ENCODE assay signal across 1 cellular context in the genomic region with DNA sequence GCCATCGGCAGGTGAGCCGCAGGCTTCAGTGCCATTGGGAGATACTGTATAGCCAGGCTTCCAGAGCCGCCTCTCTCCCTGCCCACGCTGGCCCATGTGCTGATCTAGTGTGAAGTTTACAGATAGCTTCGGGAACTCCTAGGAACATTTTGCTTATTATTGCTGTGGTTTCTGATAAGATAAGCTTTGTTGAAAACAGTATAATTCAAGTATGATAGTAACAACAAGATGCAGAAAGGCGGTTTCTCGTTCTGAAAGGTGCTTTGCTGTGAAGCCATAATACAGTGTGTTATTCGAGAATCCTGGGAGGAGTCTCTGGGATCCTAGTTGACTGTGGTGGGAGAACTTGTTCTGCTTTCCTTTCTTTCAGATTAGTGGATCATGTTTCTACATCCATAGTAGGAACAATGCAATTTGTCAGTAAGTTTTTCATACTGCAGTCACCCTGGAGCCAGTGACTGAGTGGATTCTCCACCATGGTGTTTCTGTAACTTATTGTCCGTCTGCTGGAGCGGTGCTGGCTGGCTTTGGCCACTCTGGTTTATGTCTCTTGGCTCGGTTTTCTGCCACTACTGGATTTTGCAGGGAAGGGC.
TF ChIP-seq lines count a peak whose summit lies in the region.

No MANE protein-coding gene starts in this region.

TF ChIP-seq in H1, 55 proteins besides CTCF, POLR2A, EP300 and RAD21:
- TF ChIP-seq GTF2F1 (IDR thresholded peaks at IDR 0.05; ENCODE audit: borderline replicate concordance, low read depth, low read length): no peak
- no peak for TF ChIP-seq CEBPB (IDR thresholded peaks at IDR 0.05; ENCODE audit: low read depth, low read length)
- no peak for TF ChIP-seq BCL11A (IDR thresholded peaks at IDR 0.05; ENCODE audit: low read depth in 2 of 2, low read length in 2 of 2)
- TF ChIP-seq RBBP5 (IDR thresholded peaks at IDR 0.05; ENCODE audit: borderline replicate concordance, low read depth, low read length): no peak
- TF ChIP-seq EZH2 (IDR thresholded peaks at IDR 0.05; ENCODE audit: low read depth, low read length, severe bottlenecking): no peak
- no peak for TF ChIP-seq POLR2AphosphoS5 (IDR thresholded peaks at IDR 0.05; ENCODE audit: low read depth, low read length)
- TF ChIP-seq SP4 (IDR thresholded peaks at IDR 0.05; ENCODE audit: low read length): no peak
- TF ChIP-seq, protein P1, sequence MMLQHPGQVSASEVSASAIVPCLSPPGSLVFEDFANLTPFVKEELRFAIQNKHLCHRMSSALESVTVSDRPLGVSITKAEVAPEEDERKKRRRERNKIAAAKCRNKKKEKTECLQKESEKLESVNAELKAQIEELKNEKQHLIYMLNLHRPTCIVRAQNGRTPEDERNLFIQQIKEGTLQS (IDR thresholded peaks at IDR 0.05; ENCODE audit: insufficient read depth, low read depth, low read length): no peak
- TF ChIP-seq POU5F1 (IDR thresholded peaks at IDR 0.05; ENCODE audit: low read depth, low read length): no peak
- TF ChIP-seq HDAC2 (IDR thresholded peaks at IDR 0.05; ENCODE audit: borderline replicate concordance in 1 of 2, low read depth in 2 of 2, low read length in 2 of 2): no peak
- TF ChIP-seq, protein P2, sequence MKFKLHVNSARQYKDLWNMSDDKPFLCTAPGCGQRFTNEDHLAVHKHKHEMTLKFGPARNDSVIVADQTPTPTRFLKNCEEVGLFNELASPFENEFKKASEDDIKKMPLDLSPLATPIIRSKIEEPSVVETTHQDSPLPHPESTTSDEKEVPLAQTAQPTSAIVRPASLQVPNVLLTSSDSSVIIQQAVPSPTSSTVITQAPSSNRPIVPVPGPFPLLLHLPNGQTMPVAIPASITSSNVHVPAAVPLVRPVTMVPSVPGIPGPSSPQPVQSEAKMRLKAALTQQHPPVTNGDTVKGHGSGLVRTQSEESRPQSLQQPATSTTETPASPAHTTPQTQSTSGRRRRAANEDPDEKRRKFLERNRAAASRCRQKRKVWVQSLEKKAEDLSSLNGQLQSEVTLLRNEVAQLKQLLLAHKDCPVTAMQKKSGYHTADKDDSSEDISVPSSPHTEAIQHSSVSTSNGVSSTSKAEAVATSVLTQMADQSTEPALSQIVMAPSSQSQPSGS (IDR thresholded peaks at IDR 0.05; ENCODE audit: low read length): no peak
- TF ChIP-seq SIRT6 (IDR thresholded peaks at IDR 0.05; ENCODE audit: low read length): no peak
- TF ChIP-seq RXRA (IDR thresholded peaks at IDR 0.05; ENCODE audit: insufficient read depth, low read depth, low read length): no peak
- TF ChIP-seq PHF8 (conservative IDR thresholded peaks at IDR 0.05; ENCODE audit: low read depth, low read length): no peak
- TF ChIP-seq, protein P3, sequence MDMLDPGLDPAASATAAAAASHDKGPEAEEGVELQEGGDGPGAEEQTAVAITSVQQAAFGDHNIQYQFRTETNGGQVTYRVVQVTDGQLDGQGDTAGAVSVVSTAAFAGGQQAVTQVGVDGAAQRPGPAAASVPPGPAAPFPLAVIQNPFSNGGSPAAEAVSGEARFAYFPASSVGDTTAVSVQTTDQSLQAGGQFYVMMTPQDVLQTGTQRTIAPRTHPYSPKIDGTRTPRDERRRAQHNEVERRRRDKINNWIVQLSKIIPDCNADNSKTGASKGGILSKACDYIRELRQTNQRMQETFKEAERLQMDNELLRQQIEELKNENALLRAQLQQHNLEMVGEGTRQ (IDR thresholded peaks at IDR 0.05; ENCODE audit: low read length): no peak
- no peak for TF ChIP-seq SRF (IDR thresholded peaks at IDR 0.05; ENCODE audit: low read depth, low read length)
- no peak for TF ChIP-seq NANOG (IDR thresholded peaks at IDR 0.05; ENCODE audit: insufficient read depth, low read depth, low read length, poor library complexity, severe bottlenecking)
- TF ChIP-seq RFX5 (IDR thresholded peaks at IDR 0.05; ENCODE audit: borderline replicate concordance, low read depth, low read length): no peak
